Comparison of ENCODE assay signal across 17 cellular contexts in genomic region chr5:60811105-60811504, GRCh38. TPM values are rescaled to one million over a fixed set of nuclear protein-coding genes. Genes with fewer than 3 reads are reported as not detected.
DNase-seq lines count a peak whose midpoint lies in the region; ATAC-seq and TF ChIP-seq lines count a peak whose summit lies in the region.
"Had no signal": no experiment of that assay in that cellular context is flagged by ENCODE, and none has a peak within 500 bp of the region (broad histone marks: within the 10 kb centered on the region; RNA-seq: fewer than 3 reads in every experiment).

No MANE protein-coding gene starts in this region.

- no peak overlapping the region for H3K9ac ChIP-seq in PC-3 (ENCODE audit: low read length)

- no peaks in the 10 kb centered on the region for H3K9me2 ChIP-seq in PC-3 (replicated peaks; ENCODE audit: low read length)

- no peaks in the 10 kb centered on the region for H3K27me3 ChIP-seq in PC-3 (ENCODE audit: low read length)
- H3K27me3 ChIP-seq in aorta (ENCODE audit: control insufficient read depth in 1 of 2, insufficient read depth in 2 of 2, low read length in 1 of 2): peaks cover 0 to 3% of the 10 kb centered on the region in 2 donors
- H3K27me3 ChIP-seq: BE2C, neutrophil, SJCRH30 had no signal

- no peaks in the 10 kb centered on the region for H3K36me3 ChIP-seq in PC-3 (ENCODE audit: low read depth, low read length)
- H3K36me3 ChIP-seq in aorta (ENCODE audit: control insufficient read depth in 1 of 2, insufficient read depth in 2 of 2, low read length in 1 of 2): no peaks in the 10 kb centered on the region
- H3K36me3 ChIP-seq: BE2C, neutrophil, SJCRH30 had no signal

- H3K9me3 ChIP-seq in PC-3 (ENCODE audit: low read length) (no peaks in the 10 kb centered on the region), T-helper 17 cell (ENCODE audit: control insufficient read depth, low read length, poor library complexity, severe bottlenecking) (no peaks in the 10 kb centered on the region), aorta (ENCODE audit: control insufficient read depth, low read length) (no peaks in the 10 kb centered on the region)
- H3K9me3 ChIP-seq: BE2C, neutrophil, SJCRH30 had no signal

- no peaks in the 10 kb centered on the region for H3K4me1 Mint-ChIP-seq in T-helper 17 cell

- H2AFZ ChIP-seq in PC-3 (ENCODE audit: low read length): no peak overlapping the region
- H2AFZ ChIP-seq: GM23338 had no signal

- peak; percentile 40 for ATAC-seq in GM18873 (IDR thresholded peaks at IDR 0.05; ENCODE audit: low FRiP score, unreplicated experiment)
- peak; percentile 43 for ATAC-seq in GM21515 (IDR thresholded peaks at IDR 0.05; ENCODE audit: unreplicated experiment)
- peak; percentile 54 for ATAC-seq in HG03066 (IDR thresholded peaks at IDR 0.05; ENCODE audit: low read depth, unreplicated experiment)
- ATAC-seq in PC-3: 0 out of 2 replicates have a peak, but pooled peaks have one; percentile 28
- ATAC-seq in activated naive CD4-positive, alpha-beta T cell treated with anti-CD3 and anti-CD28 coated beads, Interleukin-2, amount 50 U/mL, for 72 hours: no peak
- no peak for ATAC-seq in T-helper 17 cell
- no peak for ATAC-seq in aorta (ENCODE audit: low FRiP score)
- ATAC-seq: GM23338 had no signal

- H3K36me3 Mint-ChIP-seq in activated naive CD4-positive, alpha-beta T cell treated with anti-CD3 and anti-CD28 coated beads, Interleukin-2, amount 50 U/mL, for 72 hours: peaks cover 0 to 3% of the 10 kb centered on the region in 2 donors
- peaks cover 2% of the 10 kb centered on the region for H3K36me3 Mint-ChIP-seq in T-helper 17 cell (ENCODE audit: low read depth)

- CTCF ChIA-PET in PC-3 (lab: Charles Lee): no interaction called here

- H3K9me3 Mint-ChIP-seq in activated naive CD4-positive, alpha-beta T cell treated with anti-CD3 and anti-CD28 coated beads, Interleukin-2, amount 50 U/mL, for 72 hours: peaks cover 0 to 6% of the 10 kb centered on the region in 2 donors
- H3K9me3 Mint-ChIP-seq: endodermal cell, GM23338 had no signal

- no peak for TF ChIP-seq CTCF in PC-3 (conservative IDR thresholded peaks at IDR 0.05; ENCODE audit: low read depth, low read length)

- 0 out of 2 replicates have a peak overlapping the region, but pooled peaks have one; percentile 22 for H3K4me3 ChIP-seq in PC-3 (ENCODE audit: low read length)
- H3K4me3 ChIP-seq in aorta (ENCODE audit: low read length in 2 of 2): no peak overlapping the region
- H3K4me3 ChIP-seq: GM23338, SJCRH30 had no signal

- peaks cover 10% of the 10 kb centered on the region for H3K27me3 Mint-ChIP-seq in T-helper 17 cell

- POLR2A ChIA-PET in PC-3 (lab: Charles Lee; ENCODE audit: unreplicated experiment): no interaction called here

- intact Hi-C loops in PC-3 (cut with micrococcal nuclease): no loop called here
- intact Hi-C loops in aorta (cut with DNase I): no loop called here

- H3K4me1 ChIP-seq in PC-3 (ENCODE audit: insufficient read depth, low read length) (peaks cover 22% of the 10 kb centered on the region), aorta (ENCODE audit: control insufficient read depth in 1 of 2, insufficient read depth in 2 of 2, low read length in 2 of 2) (no peaks in the 10 kb centered on the region)
- H3K4me1 ChIP-seq: BE2C, SJCRH30 had no signal

- H3K79me2 ChIP-seq in PC-3 (ENCODE audit: low read length): no peaks in the 10 kb centered on the region

- peak overlapping the region; percentile 49 for H3K4me2 ChIP-seq in PC-3 (ENCODE audit: low read length)
- H3K4me2 ChIP-seq: GM23338 had no signal

- no peak overlapping the region for H3K27ac Mint-ChIP-seq in activated naive CD4-positive, alpha-beta T cell treated with anti-CD3 and anti-CD28 coated beads, Interleukin-2, amount 50 U/mL, for 72 hours
- H3K27ac Mint-ChIP-seq in T-helper 17 cell: no peak overlapping the region
- H3K27ac Mint-ChIP-seq: endodermal cell, GM23338 had no signal

- no peaks in the 10 kb centered on the region for H3F3A ChIP-seq in PC-3 (ENCODE audit: low read length, unreplicated experiment)

- BruUV-seq in PC-3 (replicated peaks; lab: Mats Ljungman, UMichigan): no TSS peak

- no peaks in the 10 kb centered on the region for H4K20me1 ChIP-seq in PC-3 (ENCODE audit: low read length)

- no peak for DNase-seq in PC-3
- DNase-seq in activated naive CD4-positive, alpha-beta T cell treated with anti-CD3 and anti-CD28 coated beads, Interleukin-2, amount 50 U/mL, for 72 hours (ENCODE audit: low spot score in 2 of 2): no peak
- no peak for DNase-seq in NCI-H526 (lab: John Stamatoyannopoulos, UW)
- no peak for DNase-seq in T-helper 17 cell
- DNase-seq in aorta: no peak
- DNase-seq: activated naive CD4-positive, alpha-beta T cell treated with Interleukin-2 at 50 U/mL for 16 hours; BE2C; DMS79 treated with DMSO at 0.1 percent for 48 hours; endodermal cell; foreskin melanocyte; NCI-H82; SJCRH30 had no signal

- no peak overlapping the region for H3K4me3 Mint-ChIP-seq in T-helper 17 cell
- H3K4me3 Mint-ChIP-seq: endodermal cell, GM23338 had no signal

- no peak overlapping the region for H3K27ac ChIP-seq in PC-3 (ENCODE audit: low read length)
- H3K27ac ChIP-seq in aorta (ENCODE audit: low read depth in 1 of 2, low read length in 2 of 2): no peak overlapping the region
- H3K27ac ChIP-seq: neutrophil, SJCRH30 had no signal

RNA-seq across cellular contexts. Expression of gene ELOVL7, which starts 33.0 kb away (rescaled TPM):
- total RNA-seq in PC-3 (2014; rRNA removed): 0.69 and 1.2 TPM in 2 replicates
- 1 to 10 TPM in 1 of 2 donors, under 1 TPM in 1; 0.27 to 2.0 TPM for total RNA-seq in activated naive CD4-positive, alpha-beta T cell treated with anti-CD3 and anti-CD28 coated beads, Interleukin-2, amount 50 U/mL, for 72 hours
- 10 to 100 TPM in 1 of 2 donors, 1 to 10 TPM in 1; 2.0 to 40.1 TPM for total RNA-seq in T-helper 17 cell
- 10 to 100 TPM in 1 of 2 donors, 1 to 10 TPM in 1; 5.4 to 10.5 TPM for total RNA-seq in aorta
- polyA plus RNA-seq in aorta: 1 to 10 TPM in 1 of 2 donors, not detected in 1; 1.5 TPM

Comparison
In these comparisons a context has a peak if more than half of its experiments do, and no peak if none do; other contexts are left out.
1. ATAC-seq: peak in GM18873 (single experiment), GM21515 (single experiment), HG03066 (single experiment) and PC-3 (single experiment); none in activated naive CD4-positive, alpha-beta T cell treated with anti-CD3 and anti-CD28 coated beads, Interleukin-2, amount 50 U/mL, for 72 hours (0 of 2), T-helper 17 cell (single experiment) and aorta (single experiment).